Comparison of ENCODE assay signal across 13 cellular contexts in genomic region chr2:143564419-143564818, GRCh38.
DNase-seq lines count a peak whose midpoint lies in the region; ATAC-seq, FAIRE-seq and TF ChIP-seq lines count a peak whose summit lies in the region.
"Had no signal": no experiment of that assay in that cellular context is flagged by ENCODE, and none has a peak within 500 bp of the region (broad histone marks: within the 10 kb centered on the region; RNA-seq: fewer than 3 reads in every experiment).

No MANE protein-coding gene starts in this region.

- TF ChIP-seq POLR2A in GM12892 (IDR thresholded peaks at IDR 0.05; ENCODE audit: low read depth, low read length): no peak

- no peaks in the 10 kb centered on the region for H3K4me1 ChIP-seq in right cardiac atrium (ENCODE audit: control insufficient read depth, insufficient read depth, low read length)
- H3K4me1 ChIP-seq: right lobe of liver had no signal

- intact Hi-C loops in right cardiac atrium (cut with DNase I): no loop called here

- no peak overlapping the region for H3K27ac ChIP-seq in right cardiac atrium (ENCODE audit: low read length)
- H3K27ac ChIP-seq: right lobe of liver had no signal

- H3K9me3 ChIP-seq in right cardiac atrium (ENCODE audit: control insufficient read depth, low read length): no peaks in the 10 kb centered on the region
- H3K9me3 ChIP-seq: right lobe of liver had no signal

- WGBS in right cardiac atrium: 95% methylated on average over 2 of the region's 2 CpGs

- DNase-seq in GM12892 (ENCODE audit: insufficient read length): peak; percentile 1
- DNase-seq in amygdala (lab: John Stamatoyannopoulos, UW): no peak
- DNase-seq in right cardiac atrium: no peak
- DNase-seq in activated CD4-positive, alpha-beta T cell treated with anti-CD3 and anti-CD28 coated beads, Interleukin-2, amount 50 U/mL, for 48 hours: no peak
- DNase-seq: activated CD8-positive, alpha-beta T cell treated with anti-CD3 and anti-CD28 coated beads, Interleukin-2, amount 10 ng/mL, durations not matched to agents 7 days and 5 days; DND-41; KG1; right lobe of liver had no signal

- peak; percentile 85 for FAIRE-seq in GM12892 (lab: Jason Lieb, UNC)
- FAIRE-seq: H1 had no signal

- H3K4me3 ChIP-seq in right cardiac atrium (ENCODE audit: low read length): no peak overlapping the region
- H3K4me3 ChIP-seq: right lobe of liver had no signal

- no peaks in the 10 kb centered on the region for H3K27me3 ChIP-seq in right cardiac atrium (ENCODE audit: control insufficient read depth, insufficient read depth)
- H3K27me3 ChIP-seq: right lobe of liver had no signal

- ATAC-seq in GM19351 (IDR thresholded peaks at IDR 0.05; ENCODE audit: unreplicated experiment) (peak; percentile 97), HG02642 (IDR thresholded peaks at IDR 0.05; ENCODE audit: poor library complexity, unreplicated experiment) (peak; percentile 97), HG03280 (IDR thresholded peaks at IDR 0.05; ENCODE audit: unreplicated experiment) (peak; percentile 78), HG03439 (IDR thresholded peaks at IDR 0.05; ENCODE audit: unreplicated experiment) (no peak), right cardiac atrium (no peak)
- ATAC-seq: activated CD8-positive, alpha-beta T cell treated with anti-CD3 and anti-CD28 coated beads, Interleukin-2, amount 10 ng/mL, durations not matched to agents 7 days and 5 days; right lobe of liver had no signal

Comparison
In these comparisons a context has a peak if more than half of its experiments do, and no peak if none do; other contexts are left out.
1. ATAC-seq: peak in GM19351 (single experiment), HG02642 (single experiment) and HG03280 (single experiment); none in HG03439 (single experiment) and right cardiac atrium (0 of 2).